ENCODE assay signal across 8 cellular contexts in genomic region chrX:76428243-76429130, GRCh38. TPM values are rescaled to one million over a fixed set of nuclear protein-coding genes. Genes with fewer than 3 reads are reported as not detected.
DNase-seq lines count a peak whose midpoint lies in the region; ATAC-seq and TF ChIP-seq lines count a peak whose summit lies in the region.

No MANE protein-coding gene starts in this region.

- H3K79me2 ChIP-seq in ACC112 (ENCODE audit: control insufficient read depth, insufficient read depth, low read length, unreplicated experiment) (no peaks in the 10 kb centered on the region), parathyroid adenoma (no peaks in the 10 kb centered on the region)

- H3K27me3 ChIP-seq in ACC112 (ENCODE audit: insufficient read depth, low read length): no peaks in the 10 kb centered on the region
- H3K27me3 ChIP-seq in foreskin keratinocyte: no peaks in the 10 kb centered on the region
- no peaks in the 10 kb centered on the region for H3K27me3 ChIP-seq in parathyroid adenoma (ENCODE audit: control insufficient read depth, insufficient read depth, low read length)

- peak overlapping the region; percentile 74 for H3K4me2 ChIP-seq in parathyroid adenoma (ENCODE audit: low read length)

- H3K36me3 ChIP-seq in ACC112 (ENCODE audit: insufficient read depth, low read length): no peaks in the 10 kb centered on the region
- H3K36me3 ChIP-seq in parathyroid adenoma (ENCODE audit: control insufficient read depth, insufficient read depth, low read length): no peaks in the 10 kb centered on the region

- H3K9me3 ChIP-seq in parathyroid adenoma (ENCODE audit: control insufficient read depth, low read length): no peaks in the 10 kb centered on the region

- H3K4me3 ChIP-seq in ACC112 (ENCODE audit: low read depth, low read length): peak overlapping the region; percentile 86
- peak overlapping the region; percentile 52 for H3K4me3 ChIP-seq in parathyroid adenoma (ENCODE audit: low read depth, low read length)

- H2AFZ ChIP-seq in ACC112 (ENCODE audit: low read length, unreplicated experiment): peak overlapping the region; percentile 91
- H2AFZ ChIP-seq in parathyroid adenoma: peak overlapping the region; percentile 80

- TF ChIP-seq CTCF in foreskin keratinocyte (conservative IDR thresholded peaks at IDR 0.05) (no peak), parathyroid adenoma (IDR thresholded peaks at IDR 0.05) (no peak)

- H3K4me1 ChIP-seq in ACC112 (ENCODE audit: control insufficient read depth, insufficient read depth, low read length, unreplicated experiment) (no peaks in the 10 kb centered on the region), foreskin keratinocyte (no peaks in the 10 kb centered on the region), parathyroid adenoma (no peaks in the 10 kb centered on the region)

- peak; percentile 41 for DNase-seq in activated T-helper 1 cell treated with Interleukin-2 at 50 U/mL for 16 hours (ENCODE audit: low read depth)
- no peak for DNase-seq in foreskin keratinocyte
- DNase-seq in dermis blood vessel endothelial cell: no peak
- DNase-seq in mesenteric fat pad (ENCODE audit: low spot score): no peak

- ATAC-seq in GM19468 (IDR thresholded peaks at IDR 0.05; ENCODE audit: extremely low read depth, unreplicated experiment) (peak; percentile 6), HG03571 (IDR thresholded peaks at IDR 0.05; ENCODE audit: unreplicated experiment) (peak; percentile 38), foreskin keratinocyte (peak; percentile 68)

- H3K9ac ChIP-seq in parathyroid adenoma: peak overlapping the region; percentile 61

- H3K27ac ChIP-seq in ACC112 (ENCODE audit: low read depth, low read length): no peak overlapping the region
- H3K27ac ChIP-seq in foreskin keratinocyte: no peak overlapping the region
- peak overlapping the region; percentile 61 for H3K27ac ChIP-seq in parathyroid adenoma

RNA-seq across cellular contexts. Expression of gene MAGEE1, which starts 1.0 kb away (rescaled TPM):
- total RNA-seq in foreskin keratinocyte (3.6 and 3.8 TPM in 2 replicates), dermis blood vessel endothelial cell (0.68 and 1.2 TPM in 2 replicates), mesenteric fat pad (1.2 TPM)
- polyA plus RNA-seq in foreskin keratinocyte: 1.9 and 2.5 TPM in 2 replicates

Comparison
In these comparisons a context has a peak if more than half of its experiments do, and no peak if none do; other contexts are left out.
1. ATAC-seq: peak in every context shown above with its lines; median percentile 68 in foreskin keratinocyte; 38 in HG03571; 6 in GM19468.